Comparison of ENCODE assay signal across 12 cellular contexts in the genomic region with DNA sequence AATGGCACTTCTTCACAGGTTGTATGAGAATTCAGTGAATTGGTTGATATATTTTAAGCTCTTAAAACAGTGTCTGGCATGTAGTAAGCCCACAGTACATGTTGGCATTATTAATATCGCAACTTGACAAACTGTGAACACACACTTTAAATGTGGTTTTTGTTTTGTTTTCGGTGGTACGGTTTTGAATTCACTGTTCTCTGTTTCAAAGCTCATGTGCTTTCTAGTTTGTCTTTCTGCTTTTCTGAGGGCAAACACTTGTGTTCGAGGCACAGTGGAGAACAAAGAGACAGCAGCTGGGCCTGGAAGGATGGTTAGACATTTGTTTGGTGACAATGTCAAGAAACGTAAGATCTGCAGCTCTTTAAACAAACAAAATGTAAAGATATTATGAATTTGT.
DNase-seq lines count a peak whose midpoint lies in the region; ATAC-seq and TF ChIP-seq lines count a peak whose summit lies in the region.
"Had no signal": no experiment of that assay in that cellular context is flagged by ENCODE, and none has a peak within 500 bp of the region (broad histone marks: within the 10 kb centered on the region; RNA-seq: fewer than 3 reads in every experiment).

No MANE protein-coding gene starts in this region.

- H3K9me3 ChIP-seq in neuronal stem cell (replicated peaks in 1 of 2; ENCODE audit: control insufficient read depth in 2 of 2, insufficient read depth in 1 of 2, low read depth in 1 of 2, low read length in 2 of 2) = no peaks in the 10 kb centered on the region
- no peaks in the 10 kb centered on the region for H3K9me3 ChIP-seq in heart left ventricle
- H3K9me3 ChIP-seq in CD4-positive, alpha-beta T cell (ENCODE audit: control insufficient read depth, low read length) = no peaks in the 10 kb centered on the region
- H3K9me3 ChIP-seq: upper lobe of right lung had no signal

- intact Hi-C loops in heart left ventricle (cut with DNase I) = no loop called here
- intact Hi-C loops in CD4-positive, alpha-beta T cell (cut with DNase I, micrococcal nuclease) = no loop called here

- H2BK15ac ChIP-seq in neuronal stem cell (ENCODE audit: low read length) = no peak overlapping the region

- WGBS in neuronal stem cell (ENCODE audit: extremely low coverage in 2 of 2, insufficient read length in 2 of 2, insufficient replicate concordance in 1 of 2), 2 donors = no CpG with 5 or more reads among the region's 5 CpGs
- WGBS in heart left ventricle, 4 donors = 58 to 82% (median 70%) methylated on average over 5 of the region's 5 CpGs

- no peak overlapping the region for H4K8ac ChIP-seq in neuronal stem cell (ENCODE audit: low read depth, low read length)

- H3K27ac Mint-ChIP-seq in CD4-positive, alpha-beta T cell = no peak overlapping the region

- H2BK5ac ChIP-seq in neuronal stem cell (ENCODE audit: low read length) = no peak overlapping the region

- no peak overlapping the region for H3K4ac ChIP-seq in neuronal stem cell (ENCODE audit: low read length)

- H3K14ac ChIP-seq in neuronal stem cell (ENCODE audit: low read length) = no peak overlapping the region

- no peaks in the 10 kb centered on the region for H3K36me3 ChIP-seq in neuronal stem cell (replicated peaks in 1 of 2; ENCODE audit: control insufficient read depth in 2 of 2, insufficient read depth in 2 of 2, low read length in 2 of 2)
- H3K36me3 ChIP-seq in heart left ventricle = no peaks in the 10 kb centered on the region
- H3K36me3 ChIP-seq: upper lobe of right lung had no signal

- H3K23ac ChIP-seq in neuronal stem cell (ENCODE audit: low read depth, low read length, poor library complexity) = no peak overlapping the region

- H3K27ac ChIP-seq in neuronal stem cell (replicated peaks; ENCODE audit: low read length) (no peak overlapping the region), heart left ventricle (no peak overlapping the region)
- H3K27ac ChIP-seq in CD4-positive, alpha-beta T cell (ENCODE audit: low read depth, low read length) = no peak overlapping the region
- H3K27ac ChIP-seq: upper lobe of right lung had no signal

- ATAC-seq in HG02840 (IDR thresholded peaks at IDR 0.05; ENCODE audit: low FRiP score, unreplicated experiment) (peak; percentile 74), HG03575 (IDR thresholded peaks at IDR 0.05; ENCODE audit: extremely low read depth, insufficient number of reproducible peaks, low FRiP score, unreplicated experiment) (peak; percentile 83), heart left ventricle (no peak)
- ATAC-seq in CD4-positive, alpha-beta T cell (ENCODE audit: poor library complexity) = no peak
- ATAC-seq: upper lobe of right lung had no signal

- H3K4me1 Mint-ChIP-seq in CD4-positive, alpha-beta T cell (ENCODE audit: low read depth) = no peaks in the 10 kb centered on the region

- H3K9me3 Mint-ChIP-seq in CD4-positive, alpha-beta T cell = no peaks in the 10 kb centered on the region

- H2BK12ac ChIP-seq in neuronal stem cell (ENCODE audit: low read length) = no peak overlapping the region

- H3K4me2 ChIP-seq in neuronal stem cell (ENCODE audit: insufficient read depth, low read length, poor library complexity, severe bottlenecking) = no peak overlapping the region

- peaks cover 0 to 3% of the 10 kb centered on the region in 2 donors for H3K4me1 ChIP-seq in neuronal stem cell (ENCODE audit: control insufficient read depth in 2 of 2, insufficient read depth in 1 of 2, low read depth in 1 of 2, low read length in 2 of 2)
- no peaks in the 10 kb centered on the region for H3K4me1 ChIP-seq in heart left ventricle
- H3K4me1 ChIP-seq: upper lobe of right lung had no signal

- H2AFZ ChIP-seq in neuronal stem cell (ENCODE audit: low read length) = peak overlapping the region; percentile 90

- CTCF ChIA-PET in CD4-positive, alpha-beta T cell (lab: Charles Lee) = no interaction called here

- no peak overlapping the region for H4K91ac ChIP-seq in neuronal stem cell (ENCODE audit: low read depth, low read length, poor library complexity)

- H3K27me3 ChIP-seq in neuronal stem cell (ENCODE audit: control insufficient read depth in 3 of 3, insufficient read depth in 3 of 3, low read depth in 1 of 3, low read length in 3 of 3) = no peaks in the 10 kb centered on the region
- H3K27me3 ChIP-seq in heart left ventricle = no peaks in the 10 kb centered on the region
- no peaks in the 10 kb centered on the region for H3K27me3 ChIP-seq in CD4-positive, alpha-beta T cell (ENCODE audit: control insufficient read depth, insufficient read depth, low read length)
- H3K27me3 ChIP-seq: upper lobe of right lung had no signal

- no peak for TF ChIP-seq CTCF in heart left ventricle (IDR thresholded peaks at IDR 0.05)
- no peak for TF ChIP-seq CTCF in CD4-positive, alpha-beta T cell (IDR thresholded peaks at IDR 0.05)

- POLR2A ChIA-PET in CD4-positive, alpha-beta T cell (lab: Charles Lee) = no interaction called here

- no peak for TF ChIP-seq POLR2A in heart left ventricle (IDR thresholded peaks at IDR 0.05)

- no peaks in the 10 kb centered on the region for H3K27me3 Mint-ChIP-seq in CD4-positive, alpha-beta T cell

- H3K4me3 ChIP-seq in neuronal stem cell (ENCODE audit: low read length in 2 of 2) = no peak overlapping the region
- H3K4me3 ChIP-seq in heart left ventricle = no peak overlapping the region
- H3K4me3 ChIP-seq: upper lobe of right lung had no signal

- H3K36me3 Mint-ChIP-seq in CD4-positive, alpha-beta T cell (ENCODE audit: low read depth) = no peaks in the 10 kb centered on the region

- H3K4me3 Mint-ChIP-seq in CD4-positive, alpha-beta T cell = no peak overlapping the region

- H3K9ac ChIP-seq in neuronal stem cell (ENCODE audit: low read depth, low read length, poor library complexity) = no peak overlapping the region

- no peak overlapping the region for H2AK5ac ChIP-seq in neuronal stem cell (ENCODE audit: low read depth, low read length)

- H3K79me1 ChIP-seq in neuronal stem cell (ENCODE audit: low read depth, low read length) = no peaks in the 10 kb centered on the region

- DNase-seq in NCI-H1436 (lab: John Stamatoyannopoulos, UW) (peak; percentile 14), NCI-H1436 treated with DMSO at 0.1 percent for 48 hours (lab: John Stamatoyannopoulos, UW) (no peak), neuronal stem cell (ENCODE audit: low spot score) (no peak), heart left ventricle (no peak), amygdala (lab: John Stamatoyannopoulos, UW) (no peak)
- no peak for DNase-seq in CD4-positive, alpha-beta T cell
- DNase-seq: activated naive CD4-positive, alpha-beta T cell treated with anti-CD3 and anti-CD28 coated beads, Interleukin-2, amount 50 U/mL, for 16 hours; GDM1; NCI-H526 treated with DMSO at 0.1 percent for 48 hours; upper lobe of right lung had no signal

- no peak overlapping the region for H3K18ac ChIP-seq in neuronal stem cell (ENCODE audit: low read length)

- H2BK120ac ChIP-seq in neuronal stem cell (ENCODE audit: low read depth, low read length) = no peak overlapping the region

Comparison
In these comparisons a context has a peak if more than half of its experiments do, and no peak if none do; other contexts are left out.
1. ATAC-seq: peak in HG02840 (single experiment) and HG03575 (single experiment); none in heart left ventricle (0 of 4) and CD4-positive, alpha-beta T cell (single experiment).